16 cellular contexts compared by ENCODE assay signal in the genomic region with DNA sequence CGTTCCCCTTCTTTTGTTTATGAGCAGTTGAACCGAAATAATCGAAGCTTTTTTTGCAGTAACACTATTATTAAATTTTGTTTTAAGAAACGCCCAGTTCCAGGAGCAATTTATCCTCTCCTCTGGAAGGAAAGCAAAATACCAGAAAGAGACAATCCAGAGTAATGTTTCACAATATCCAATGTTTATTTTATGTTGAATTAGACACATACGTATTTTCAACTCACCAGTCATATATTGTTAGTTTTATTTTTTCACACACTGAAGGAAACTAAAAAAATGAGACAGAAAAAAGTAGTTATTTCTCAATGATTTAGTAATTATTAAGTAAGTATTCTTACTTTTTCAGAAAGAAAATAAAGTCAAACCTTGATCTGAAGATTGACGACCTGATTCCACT.
DNase-seq lines count a peak whose midpoint lies in the region; FAIRE-seq and TF ChIP-seq lines count a peak whose summit lies in the region.
"Had no signal": no experiment of that assay in that cellular context is flagged by ENCODE, and none has a peak within 500 bp of the region (broad histone marks: within the 10 kb centered on the region; RNA-seq: fewer than 3 reads in every experiment).

No MANE protein-coding gene starts in this region.

- in situ Hi-C loops in brain microvascular endothelial cell (cut with HindIII; ENCODE audit: low pct_ligation_motif_present, low sequenced_read_pairs) = no loop called here

- no peak for FAIRE-seq in D721Med (lab: Jason Lieb, UNC)

- no peaks in the 10 kb centered on the region for H4K20me1 ChIP-seq in osteoblast (ENCODE audit: insufficient read depth, low read length)

- TF ChIP-seq CTCF in osteoblast (IDR thresholded peaks at IDR 0.05; ENCODE audit: extremely low read depth, low read depth, low read length) (no peak), tibial artery (IDR thresholded peaks at IDR 0.05) (no peak), D721Med (IDR thresholded peaks at IDR 0.05; ENCODE audit: insufficient read depth, missing control alignments) (no peak), brain microvascular endothelial cell (IDR thresholded peaks at IDR 0.05; ENCODE audit: low read depth, low read length, missing control alignments) (no peak)

- intact Hi-C loops in tibial artery (cut with DNase I; ENCODE audit: low total_unique reads) = no loop called here

- H3K27me3 ChIP-seq in adipocyte (replicated peaks; ENCODE audit: control insufficient read depth, insufficient read depth, low read length) (no peaks in the 10 kb centered on the region), osteoblast (ENCODE audit: insufficient read depth, low read length) (no peaks in the 10 kb centered on the region), tibial artery (no peaks in the 10 kb centered on the region), brain microvascular endothelial cell (replicated peaks) (no peaks in the 10 kb centered on the region)
- H3K27me3 ChIP-seq: SJCRH30 had no signal

- H3K36me3 ChIP-seq in adipocyte (ENCODE audit: control insufficient read depth, insufficient read depth, low read length, severe bottlenecking) (peaks cover 85% of the 10 kb centered on the region), osteoblast (ENCODE audit: insufficient read depth, low read length) (peaks cover 92% of the 10 kb centered on the region), tibial artery (peaks cover 36 to 78% (median 51%) of the 10 kb centered on the region in 3 donors), brain microvascular endothelial cell (replicated peaks) (peaks cover 87% of the 10 kb centered on the region)
- H3K36me3 ChIP-seq: SJCRH30 had no signal

- no peak overlapping the region for H3K4me2 ChIP-seq in osteoblast (ENCODE audit: insufficient read depth, low read length)

- H3K27ac ChIP-seq in osteoblast (ENCODE audit: low read depth, low read length) = peak overlapping the region; percentile 35
- H3K27ac ChIP-seq in tibial artery = peak overlapping the region; percentile 17 to 23
- no peak overlapping the region for H3K27ac ChIP-seq in brain microvascular endothelial cell
- H3K27ac ChIP-seq: SJCRH30 had no signal

- no peak overlapping the region for H3K9ac ChIP-seq in adipocyte (ENCODE audit: low read length)

- no peaks in the 10 kb centered on the region for H3K9me3 ChIP-seq in adipocyte (ENCODE audit: control insufficient read depth, low read length)
- no peaks in the 10 kb centered on the region for H3K9me3 ChIP-seq in osteoblast (ENCODE audit: low read depth, low read length)
- H3K9me3 ChIP-seq in tibial artery = no peaks in the 10 kb centered on the region
- H3K9me3 ChIP-seq: SJCRH30 had no signal

- peaks cover 6% of the 10 kb centered on the region for H3K79me2 ChIP-seq in osteoblast (ENCODE audit: insufficient read depth, low read length)

- H3K4me1 ChIP-seq in adipocyte (ENCODE audit: control insufficient read depth, insufficient read depth, low read length) = peaks cover 14% of the 10 kb centered on the region
- peaks cover 7% of the 10 kb centered on the region for H3K4me1 ChIP-seq in osteoblast (ENCODE audit: insufficient read depth, low read length)
- H3K4me1 ChIP-seq in tibial artery = peaks cover 0 to 11% (median 0%) of the 10 kb centered on the region in 4 donors
- H3K4me1 ChIP-seq: SJCRH30 had no signal

- H2AFZ ChIP-seq in osteoblast (ENCODE audit: low read length) = no peak overlapping the region

- H3K4me3 ChIP-seq in adipocyte (ENCODE audit: low read length) (no peak overlapping the region), osteoblast (ENCODE audit: insufficient read depth, low read length) (no peak overlapping the region), tibial artery (no peak overlapping the region), brain microvascular endothelial cell (ENCODE audit: low read depth, low read length) (no peak overlapping the region)
- H3K4me3 ChIP-seq: SJCRH30 had no signal

- peak; percentile 79 for DNase-seq in adipocyte (ENCODE audit: low read depth)
- DNase-seq in fibroblast of peridontal ligament (ENCODE audit: extremely low read depth) = peak; percentile 80
- DNase-seq in osteoblast (ENCODE audit: insufficient read length, low spot score, missing footprints) = no peak
- DNase-seq in tibial artery = no peak
- DNase-seq in D721Med (ENCODE audit: insufficient read length, low spot score) = no peak
- DNase-seq in brain microvascular endothelial cell = no peak
- DNase-seq in NK-92 (lab: John Stamatoyannopoulos, UW; ENCODE audit: unreplicated experiment) = no peak
- DNase-seq in NCI-H1092 treated with DMSO at 0.1 percent for 48 hours (lab: John Stamatoyannopoulos, UW) = no peak
- DNase-seq: H9, Kasumi-1, MM.1S, NCI-H1105 treated with DMSO at 0.1 percent for 48 hours, NCI-H1694 treated with DMSO at 0.1 percent for 48 hours, NCI-H446, NCI-H69, SJCRH30 had no signal

Comparison
In these comparisons a context has a peak if more than half of its experiments do, and no peak if none do; other contexts are left out.
1. DNase-seq: peak in adipocyte (single experiment) and fibroblast of peridontal ligament (single experiment); none in osteoblast (single experiment), tibial artery (0 of 2), D721Med (single experiment), brain microvascular endothelial cell (single experiment), NK-92 (single experiment) and NCI-H1092 treated with DMSO at 0.1 percent for 48 hours (single experiment).